ENCODE assay signal across 19 cellular contexts in the genomic region with DNA sequence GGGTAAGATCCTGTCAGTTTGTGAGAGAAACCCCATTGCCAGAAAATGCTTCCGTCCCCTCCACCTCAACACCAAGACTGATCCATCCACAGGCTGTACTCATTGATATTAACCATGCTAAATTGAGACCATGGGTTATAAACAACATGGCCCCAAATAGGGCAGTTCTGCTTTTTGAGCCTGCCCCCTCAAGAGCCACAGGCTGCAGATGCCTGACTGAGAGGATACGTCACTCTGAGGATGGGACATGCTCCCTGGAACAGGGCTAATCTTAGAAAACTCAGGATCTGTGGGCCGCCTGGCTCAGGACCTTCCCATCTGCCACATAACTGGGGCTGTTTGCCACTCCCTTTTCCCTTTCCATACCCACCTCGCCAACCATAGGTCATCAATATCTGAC.
DNase-seq lines count a peak whose midpoint lies in the region; ATAC-seq, FAIRE-seq and TF ChIP-seq lines count a peak whose summit lies in the region.
"Had no signal": no experiment of that assay in that cellular context is flagged by ENCODE, and none has a peak within 500 bp of the region (broad histone marks: within the 10 kb centered on the region; RNA-seq: fewer than 3 reads in every experiment).

No MANE protein-coding gene starts in this region.

- H3K36me3 ChIP-seq in Caco-2 (ENCODE audit: control insufficient read depth, insufficient read depth, low read length) (peaks cover 9% of the 10 kb centered on the region), gastroesophageal sphincter (peaks cover 0 to 75% of the 10 kb centered on the region in 2 donors), smooth muscle cell (ENCODE audit: low read depth) (peaks cover 4% of the 10 kb centered on the region), mucosa of descending colon (ENCODE audit: low read depth) (no peaks in the 10 kb centered on the region)

- no peaks in the 10 kb centered on the region for H3K27me3 ChIP-seq in Caco-2 (replicated peaks; ENCODE audit: control insufficient read depth, insufficient read depth, low read length)
- no peaks in the 10 kb centered on the region for H3K27me3 ChIP-seq in gastroesophageal sphincter
- no peaks in the 10 kb centered on the region for H3K27me3 ChIP-seq in smooth muscle cell (ENCODE audit: low read depth)

- TF ChIP-seq CTCF in Caco-2 (IDR thresholded peaks at IDR 0.05; ENCODE audit: insufficient read depth in 1 of 2, low read depth in 1 of 2, low read length in 1 of 2, severe bottlenecking in 1 of 2, unreplicated experiment in 1 of 2): no peak
- no peak for TF ChIP-seq CTCF in gastroesophageal sphincter (IDR thresholded peaks at IDR 0.05)
- no peak for TF ChIP-seq CTCF in smooth muscle cell (IDR thresholded peaks at IDR 0.05; ENCODE audit: borderline replicate concordance, insufficient read depth, poor library complexity, severe bottlenecking)
- TF ChIP-seq CTCF in mucosa of descending colon (IDR thresholded peaks at IDR 0.05): no peak
- TF ChIP-seq CTCF in D721Med (IDR thresholded peaks at IDR 0.05; ENCODE audit: insufficient read depth, missing control alignments): no peak

- WGBS in gastroesophageal sphincter (ENCODE audit: low coverage in 1 of 2), 2 donors: 57 to 96% methylated on average over 3 to 4 of the region's 4 CpGs
- WGBS in smooth muscle cell (ENCODE audit: low lambda C conversion rate): 96% methylated on average over 4 of the region's 4 CpGs

- peak overlapping the region; percentile 39 for H3K27ac Mint-ChIP-seq in Caco-2 (ENCODE audit: unreplicated experiment)
- H3K27ac Mint-ChIP-seq in activated T-helper 17 cell treated with anti-CD3 and anti-CD28 coated beads, Interleukin-2, amount 50 U/mL, for 72 hours: peak overlapping the region; percentile 71
- H3K27ac Mint-ChIP-seq: B cell, GM23338 had no signal

- TF ChIP-seq POLR2A in gastroesophageal sphincter (IDR thresholded peaks at IDR 0.05): no peak

- H3K4me3 Mint-ChIP-seq in Caco-2 (ENCODE audit: unreplicated experiment): no peak overlapping the region
- no peak overlapping the region for H3K4me3 Mint-ChIP-seq in activated T-helper 17 cell treated with anti-CD3 and anti-CD28 coated beads, Interleukin-2, amount 50 U/mL, for 72 hours
- H3K4me3 Mint-ChIP-seq: B cell, GM23338 had no signal

- POLR2A ChIA-PET in Caco-2 (lab: Charles Lee): no interaction called here

- H3K27ac ChIP-seq in gastroesophageal sphincter: peak overlapping the region in 3 of 4 donors; percentile 45 to 85 (median 65)
- peak overlapping the region; percentile 4 for H3K27ac ChIP-seq in smooth muscle cell (ENCODE audit: low read depth)

- H3K27me3 Mint-ChIP-seq in Caco-2 (ENCODE audit: insufficient read depth, unreplicated experiment): no peaks in the 10 kb centered on the region
- H3K27me3 Mint-ChIP-seq in activated T-helper 17 cell treated with anti-CD3 and anti-CD28 coated beads, Interleukin-2, amount 50 U/mL, for 72 hours: no peaks in the 10 kb centered on the region

- DNase-seq in Caco-2 (no peak), smooth muscle cell (lab: John Stamatoyannopoulos, UW; ENCODE audit: unreplicated experiment) (no peak), NCI-H526 (lab: John Stamatoyannopoulos, UW) (no peak), mucosa of descending colon (no peak), D721Med (ENCODE audit: insufficient read length, low spot score) (no peak)
- DNase-seq: COR-L47, DMS153, GDM1, NCI-H187, NCI-H2227 treated with DMSO at 0.1 percent for 48 hours, NCI-H510A treated with DMSO at 0.1 percent for 48 hours, NCI-H82, OCI-M1, Right ventricle myocardium superior had no signal

- BruUV-seq in Caco-2 (replicated peaks; lab: Mats Ljungman, UMichigan): no TSS peak

- H3K36me3 Mint-ChIP-seq in Caco-2 (ENCODE audit: insufficient read depth, unreplicated experiment): peaks cover 100% of the 10 kb centered on the region
- H3K36me3 Mint-ChIP-seq in activated T-helper 17 cell treated with anti-CD3 and anti-CD28 coated beads, Interleukin-2, amount 50 U/mL, for 72 hours (ENCODE audit: low read depth): peaks cover 100% of the 10 kb centered on the region

- TF ChIP-seq EP300 in gastroesophageal sphincter (IDR thresholded peaks at IDR 0.05): no peak

- ATAC-seq in activated T-helper 17 cell treated with anti-CD3 and anti-CD28 coated beads, Interleukin-2, amount 50 U/mL, for 72 hours (replicated peaks): no peak
- ATAC-seq in gastroesophageal sphincter (no peak), mucosa of descending colon (no peak)
- ATAC-seq: GM23338, HCT116 had no signal

- CTCF ChIA-PET in Caco-2 (lab: Charles Lee): no interaction called here

- H3K9me3 Mint-ChIP-seq in Caco-2 (ENCODE audit: unreplicated experiment): no peaks in the 10 kb centered on the region
- H3K9me3 Mint-ChIP-seq in activated T-helper 17 cell treated with anti-CD3 and anti-CD28 coated beads, Interleukin-2, amount 50 U/mL, for 72 hours: no peaks in the 10 kb centered on the region
- H3K9me3 Mint-ChIP-seq: GM23338 had no signal

- no peak overlapping the region for H2AFZ ChIP-seq in smooth muscle cell (ENCODE audit: low read depth)
- H2AFZ ChIP-seq: GM23338 had no signal

- peaks cover 37% of the 10 kb centered on the region for H3K4me1 ChIP-seq in Caco-2
- H3K4me1 ChIP-seq in gastroesophageal sphincter: peaks cover 0 to 19% (median 0%) of the 10 kb centered on the region in 3 donors
- H3K4me1 ChIP-seq in smooth muscle cell (ENCODE audit: low read depth): peaks cover 12% of the 10 kb centered on the region
- peaks cover 5% of the 10 kb centered on the region for H3K4me1 ChIP-seq in mucosa of descending colon (ENCODE audit: low read depth)

- H3K9me3 ChIP-seq in Caco-2: no peaks in the 10 kb centered on the region
- H3K9me3 ChIP-seq in gastroesophageal sphincter: no peaks in the 10 kb centered on the region
- no peaks in the 10 kb centered on the region for H3K9me3 ChIP-seq in smooth muscle cell (replicated peaks; ENCODE audit: low read depth)
- no peaks in the 10 kb centered on the region for H3K9me3 ChIP-seq in mucosa of descending colon

- H3K9ac ChIP-seq in smooth muscle cell (ENCODE audit: low read depth): no peak overlapping the region

- no peaks in the 10 kb centered on the region for H4K20me1 ChIP-seq in smooth muscle cell (ENCODE audit: low read depth)

- peaks cover 29% of the 10 kb centered on the region for H3F3A ChIP-seq in smooth muscle cell (ENCODE audit: low read depth)

- FAIRE-seq in D721Med (lab: Jason Lieb, UNC): no peak

- intact Hi-C loops in Caco-2 (cut with micrococcal nuclease; ENCODE audit: unreplicated experiment): no loop called here
- intact Hi-C loops in mucosa of descending colon (cut with DNase I, micrococcal nuclease): no loop called here

- H3K79me2 ChIP-seq in smooth muscle cell (ENCODE audit: low read depth): no peaks in the 10 kb centered on the region

- no peak overlapping the region for H3K4me3 ChIP-seq in Caco-2 (ENCODE audit: low read depth, low read length)
- H3K4me3 ChIP-seq in gastroesophageal sphincter: no peak overlapping the region
- no peak overlapping the region for H3K4me3 ChIP-seq in smooth muscle cell
- H3K4me3 ChIP-seq in mucosa of descending colon: no peak overlapping the region
- H3K4me3 ChIP-seq: GM23338 had no signal

- H3K4me2 ChIP-seq in smooth muscle cell: no peak overlapping the region
- H3K4me2 ChIP-seq: GM23338 had no signal

- H3K4me1 Mint-ChIP-seq in Caco-2 (ENCODE audit: low read depth, unreplicated experiment): peaks cover 39% of the 10 kb centered on the region
- H3K4me1 Mint-ChIP-seq in activated T-helper 17 cell treated with anti-CD3 and anti-CD28 coated beads, Interleukin-2, amount 50 U/mL, for 72 hours: peaks cover 44% of the 10 kb centered on the region
